In genomic region chr16:15950869-15951268, GRCh38 we compare ENCODE assay signal across 8 cellular contexts. TPM values are rescaled to one million over a fixed set of nuclear protein-coding genes. Genes with fewer than 3 reads are reported as not detected.
DNase-seq lines count a peak whose midpoint lies in the region; ATAC-seq, FAIRE-seq and TF ChIP-seq lines count a peak whose summit lies in the region.

No MANE protein-coding gene starts in this region.

- no peak for TF ChIP-seq CTCF in keratinocyte (optimal IDR thresholded peaks at IDR 0.05 in 1 of 3, IDR thresholded peaks at IDR 0.05 in 1 of 3, conservative IDR thresholded peaks at IDR 0.05 in 1 of 3; ENCODE audit: extremely low read depth in 1 of 3, insufficient read depth in 2 of 3, low read length in 3 of 3)
- TF ChIP-seq CTCF in testis (IDR thresholded peaks at IDR 0.05) = no peak

- peak overlapping the region; percentile 99 for H3K4me3 Mint-ChIP-seq in T-helper 2 cell treated with Interferon-gamma antibody and Interleukin-4, amounts not matched to agents 5 μg/mL and 100 μg/mL, for 36 hours
- peak overlapping the region; percentile 99 for H3K4me3 Mint-ChIP-seq in activated naive CD8-positive, alpha-beta T cell

- H3K27ac Mint-ChIP-seq in T-helper 2 cell treated with Interferon-gamma antibody and Interleukin-4, amounts not matched to agents 5 μg/mL and 100 μg/mL, for 36 hours = peak overlapping the region; percentile 98
- H3K27ac Mint-ChIP-seq in activated naive CD8-positive, alpha-beta T cell = peak overlapping the region; percentile 100

- peaks cover 3% of the 10 kb centered on the region for H3K9me1 ChIP-seq in keratinocyte (ENCODE audit: control insufficient read depth, extremely low read depth, insufficient read depth, low read length)

- H3K4me3 ChIP-seq in keratinocyte (ENCODE audit: control insufficient read depth in 2 of 3, extremely low read depth in 1 of 3, insufficient read depth in 2 of 3, low read depth in 1 of 3, low read length in 3 of 3) = peak overlapping the region; percentile 72 to 92 (median 76)
- H3K4me3 ChIP-seq in testis = peak overlapping the region; percentile 78 to 81

- H3K27me3 ChIP-seq in keratinocyte (ENCODE audit: control insufficient read depth, extremely low read depth, insufficient read depth, low read length) (no peaks in the 10 kb centered on the region), testis (no peaks in the 10 kb centered on the region)

- intact Hi-C loops in testis (cut with DNase I; ENCODE audit: low total_unique reads) = no loop called here

- H3K36me3 Mint-ChIP-seq in T-helper 2 cell treated with Interferon-gamma antibody and Interleukin-4, amounts not matched to agents 5 μg/mL and 100 μg/mL, for 36 hours (ENCODE audit: low read depth) = peaks cover 36% of the 10 kb centered on the region
- H3K36me3 Mint-ChIP-seq in activated naive CD8-positive, alpha-beta T cell = peaks cover 9% of the 10 kb centered on the region

- dilution Hi-C loops in keratinocyte (cut with MboI; ENCODE audit: extremely low pct_ligation_motif_present, low sequenced_read_pairs) = no loop called here

- peak overlapping the region; percentile 94 for H3K9ac ChIP-seq in keratinocyte (ENCODE audit: control insufficient read depth, extremely low read depth, insufficient read depth, low read length)

- H2AFZ ChIP-seq in keratinocyte (ENCODE audit: control insufficient read depth, low read length) = no peak overlapping the region

- H3K9me3 Mint-ChIP-seq in T-helper 2 cell treated with Interferon-gamma antibody and Interleukin-4, amounts not matched to agents 5 μg/mL and 100 μg/mL, for 36 hours = no peaks in the 10 kb centered on the region
- no peaks in the 10 kb centered on the region for H3K9me3 Mint-ChIP-seq in activated naive CD8-positive, alpha-beta T cell (ENCODE audit: low read depth)

- no peak for ATAC-seq in HG03095 (IDR thresholded peaks at IDR 0.05; ENCODE audit: unreplicated experiment)

- peaks cover 44% of the 10 kb centered on the region for H3K4me1 Mint-ChIP-seq in T-helper 2 cell treated with Interferon-gamma antibody and Interleukin-4, amounts not matched to agents 5 μg/mL and 100 μg/mL, for 36 hours (ENCODE audit: low read depth)
- peaks cover 52% of the 10 kb centered on the region for H3K4me1 Mint-ChIP-seq in activated naive CD8-positive, alpha-beta T cell (ENCODE audit: low read depth)

- H3K36me3 ChIP-seq in keratinocyte (ENCODE audit: control insufficient read depth in 2 of 2, extremely low read depth in 1 of 2, insufficient read depth in 2 of 2, low read length in 2 of 2) (peaks cover 0 to 4% of the 10 kb centered on the region in 2 experiments), testis (ENCODE audit: low read depth, missing control alignments) (no peaks in the 10 kb centered on the region)

- peaks cover 62% of the 10 kb centered on the region for H3K79me2 ChIP-seq in keratinocyte (ENCODE audit: control insufficient read depth, insufficient read depth, low read length)

- peaks cover 5% of the 10 kb centered on the region for H3K27me3 Mint-ChIP-seq in T-helper 2 cell treated with Interferon-gamma antibody and Interleukin-4, amounts not matched to agents 5 μg/mL and 100 μg/mL, for 36 hours (ENCODE audit: low read depth)
- no peaks in the 10 kb centered on the region for H3K27me3 Mint-ChIP-seq in activated naive CD8-positive, alpha-beta T cell

- FAIRE-seq in keratinocyte (lab: Jason Lieb, UNC) = no peak

- H3K4me1 ChIP-seq in keratinocyte (ENCODE audit: control insufficient read depth, extremely low read depth, insufficient read depth, low read length) (peaks cover 25% of the 10 kb centered on the region), testis (peaks cover 29% of the 10 kb centered on the region)

- peak overlapping the region; percentile 90 for H3K4me2 ChIP-seq in keratinocyte (ENCODE audit: control insufficient read depth, extremely low read depth, insufficient read depth, low read depth, low read length)

- H4K20me1 ChIP-seq in keratinocyte (ENCODE audit: control insufficient read depth, extremely low read depth, insufficient read depth, low read length) = peaks cover 5% of the 10 kb centered on the region

- peak overlapping the region; percentile 90 for H3K27ac ChIP-seq in keratinocyte (ENCODE audit: control insufficient read depth, insufficient read depth, low read length)
- peak overlapping the region; percentile 86 to 91 for H3K27ac ChIP-seq in testis

- no peak for TF ChIP-seq POLR2A in testis (IDR thresholded peaks at IDR 0.05)

- H3K9me3 ChIP-seq in keratinocyte (ENCODE audit: control insufficient read depth, low read depth, low read length) (no peaks in the 10 kb centered on the region), testis (no peaks in the 10 kb centered on the region)

- DNase-seq in T-helper 2 cell treated with Interferon-gamma antibody and Interleukin-4, amounts not matched to agents 5 μg/mL and 100 μg/mL, for 36 hours (ENCODE audit: low spot score) = no peak
- DNase-seq in T-helper 2 cell (no peak), keratinocyte (ENCODE audit: low read depth, low spot score) (no peak), testis (no peak), medulla oblongata (ENCODE audit: extremely low spot score) (no peak), NCI-H146 treated with DMSO at 0.1 percent for 48 hours (lab: John Stamatoyannopoulos, UW; ENCODE audit: unreplicated experiment) (no peak)

RNA-seq across cellular contexts. Expression of gene ABCC1, which starts 1.5 kb away (rescaled TPM):
- 19.4 to 30.4 TPM (median 21.6 TPM) in 3 replicates for polyA plus RNA-seq in keratinocyte
- 9.4 TPM for polyA plus RNA-seq in keratinocyte (2011; ENCODE audit: low read depth)
- polyA plus RNA-seq in keratinocyte (2011; cell fraction: cytosol; rRNA removed) = 13.4 and 14.6 TPM in 2 replicates
- 79.9 TPM in 2 replicates for polyA plus RNA-seq in keratinocyte (2011; cell fraction: nucleus; rRNA removed)
- 24.8 and 43.8 TPM in 2 replicates for polyA plus RNA-seq in keratinocyte (2012; ENCODE audit: low replicate concordance)
- 80.7 to 211 TPM (median 95.7 TPM) in 3 replicates for polyA minus RNA-seq in keratinocyte
- 32.2 TPM for polyA minus RNA-seq in keratinocyte (2011; cell fraction: cytosol; rRNA and poly(A)+ RNA removed)
- 163 and 213 TPM in 2 replicates for polyA minus RNA-seq in keratinocyte (2011; cell fraction: nucleus; rRNA and poly(A)+ RNA removed)
- 10 to 100 TPM; 88.0 to 90.6 TPM for total RNA-seq in testis
- 54.7 TPM for polyA plus RNA-seq in testis (ENCODE audit: insufficient read depth, low read depth, low replicate concordance)
